In genomic region chr14:54606631-54607133, GRCh38 we compare ENCODE assay signal across 13 cellular contexts. TPM values are rescaled to one million over a fixed set of nuclear protein-coding genes. Genes with fewer than 3 reads are reported as not detected.
DNase-seq lines count a peak whose midpoint lies in the region; ATAC-seq, FAIRE-seq and TF ChIP-seq lines count a peak whose summit lies in the region.
"Had no signal": no experiment of that assay in that cellular context is flagged by ENCODE, and none has a peak within 500 bp of the region (broad histone marks: within the 10 kb centered on the region; RNA-seq: fewer than 3 reads in every experiment).

No MANE protein-coding gene starts in this region.

- DNase-seq in Right ventricle myocardium inferior (ENCODE audit: missing footprints) (no peak), cardiac septum (ENCODE audit: low spot score) (no peak), H1 (ENCODE audit: low read depth in 1 of 2, low spot score in 2 of 2) (no peak), lower lobe of right lung (no peak), aorta (peak in 1 of 2 donors; percentile 59)
- no peak for DNase-seq in activated CD4-positive, CD25-positive, alpha-beta regulatory T cell treated with anti-CD3 and anti-CD28 coated beads, Interleukin-2, amount 50 U/mL, for 72 hours
- DNase-seq: 8988T; activated CD4-positive, alpha-beta T cell treated with anti-CD3 and anti-CD28 coated beads, Interleukin-2, amount 50 U/mL, for 4 hours; activated naive CD4-positive, alpha-beta T cell; naive thymus-derived CD8-positive, alpha-beta T cell; NCI-H1436 had no signal

- H2BK20ac ChIP-seq in H1 (ENCODE audit: low read length) = no peak overlapping the region

- no peak overlapping the region for H2BK15ac ChIP-seq in H1 (ENCODE audit: low read length)

- H4K8ac ChIP-seq in H1 (ENCODE audit: extremely low read depth, insufficient read depth, low read length) = peak overlapping the region; percentile 26; the same call in 1 of the 2 replicates

- H4K20me1 ChIP-seq in H1 (replicated peaks in 1 of 2; ENCODE audit: control insufficient read depth in 1 of 2, insufficient read depth in 2 of 2, low read length in 2 of 2) = no peaks in the 10 kb centered on the region

- no peak overlapping the region for H3K23ac ChIP-seq in H1 (ENCODE audit: insufficient read length)

- 90% methylated on average over 3 of the region's 3 CpGs; no CpG with 5 or more reads in 1 of the 2 experiments for WGBS in H1 (ENCODE audit: extremely low coverage in 1 of 2, insufficient coverage in 1 of 2, insufficient read length in 1 of 2, insufficient replicate concordance in 2 of 2, low coverage in 1 of 2, low lambda C conversion rate in 2 of 2, missing lambda C conversion rate in 1 of 2), 2 experiments
- WGBS in aorta, 2 donors = 0 to 6% methylated on average over 3 of the region's 3 CpGs

- no peak for TF ChIP-seq EP300 in H1 (IDR thresholded peaks at IDR 0.05; ENCODE audit: borderline replicate concordance in 1 of 2, low read depth in 2 of 2, low read length in 2 of 2)

- H4K91ac ChIP-seq in H1 (replicated peaks; ENCODE audit: insufficient read length, low read length) = no peak overlapping the region

- no peak overlapping the region; the same call in 1 of the 2 replicates for H2BK5ac ChIP-seq in H1 (ENCODE audit: low read depth, low read length)

- H3K9me3 ChIP-seq in H1 (ENCODE audit: insufficient read depth in 2 of 2, low read depth in 1 of 2, low read length in 1 of 2) (no peaks in the 10 kb centered on the region), lower lobe of right lung (no peaks in the 10 kb centered on the region), aorta (ENCODE audit: control insufficient read depth, low read length) (no peaks in the 10 kb centered on the region)

- no peak overlapping the region for H3K27ac ChIP-seq in H1 (ENCODE audit: low read depth, low read length)
- no peak overlapping the region for H3K27ac ChIP-seq in lower lobe of right lung
- peak overlapping the region in 1 of 2 donors; percentile 99 for H3K27ac ChIP-seq in aorta (ENCODE audit: low read depth in 1 of 2, low read length in 2 of 2)

- 0 out of 2 replicates have a peak overlapping the region, but pooled peaks have one; percentile 30 for H2BK12ac ChIP-seq in H1 (ENCODE audit: low read depth, low read length)

- H3K9ac ChIP-seq in H1 (replicated peaks in 1 of 4; ENCODE audit: extremely low read depth in 1 of 4, low read depth in 3 of 4, low read length in 3 of 4) = no peak overlapping the region

- H3K14ac ChIP-seq in H1 (ENCODE audit: insufficient read length) = no peak overlapping the region

- H2AK5ac ChIP-seq in H1 (ENCODE audit: low read depth, low read length) = no peak overlapping the region

- H3K27me3 ChIP-seq in H1 (replicated peaks in 1 of 4; ENCODE audit: control insufficient read depth in 3 of 4, extremely low read depth in 1 of 4, insufficient read depth in 3 of 4, low read length in 3 of 4) (no peaks in the 10 kb centered on the region), lower lobe of right lung (ENCODE audit: low read depth) (no peaks in the 10 kb centered on the region), aorta (ENCODE audit: control insufficient read depth in 1 of 2, insufficient read depth in 2 of 2, low read length in 1 of 2) (no peaks in the 10 kb centered on the region)

- POLR2A ChIA-PET in H1 (lab: Charles Lee; ENCODE audit: partially characterized antibody) = interaction anchor here (0.7 to 0.8 kb wide), 2 partner anchors 39 to 166 kb away, joined by 3 to 4 read pairs; partner anchors contain the start of gene SAMD4A

- CTCF ChIA-PET in H1 (lab: Charles Lee; ENCODE audit: partially characterized antibody) = interaction anchor here (1.2 to 1.3 kb wide), 3 partner anchors 33 to 85 kb away, joined by 3 to 4 read pairs (median 4); no protein-coding TSS in a partner anchor

- FAIRE-seq in H1 (lab: Jason Lieb, UNC) = no peak

- H3K36me3 ChIP-seq in H1 (ENCODE audit: control insufficient read depth in 2 of 4, insufficient read depth in 4 of 4, low read length in 3 of 4) (no peaks in the 10 kb centered on the region), lower lobe of right lung (no peaks in the 10 kb centered on the region), aorta (ENCODE audit: control insufficient read depth in 1 of 2, insufficient read depth in 2 of 2, low read length in 1 of 2) (no peaks in the 10 kb centered on the region)

- H3K18ac ChIP-seq in H1 (ENCODE audit: extremely low read depth, low read length) = no peak overlapping the region

- peaks cover 0 to 6% of the 10 kb centered on the region in 2 experiments; a peak in 2 of 4 replicates for H3K79me2 ChIP-seq in H1 (ENCODE audit: control insufficient read depth in 1 of 2, insufficient read depth in 2 of 2, low read length in 2 of 2)

- H3K4me3 ChIP-seq in H1 (ENCODE audit: extremely low read depth in 1 of 4, insufficient read depth in 2 of 4, low read depth in 3 of 4, low read length in 4 of 4) (no peak overlapping the region), lower lobe of right lung (no peak overlapping the region), aorta (ENCODE audit: low read length in 2 of 2) (no peak overlapping the region)

- H2BK120ac ChIP-seq in H1 (replicated peaks; ENCODE audit: low read depth, low read length) = no peak overlapping the region

- peaks cover 5% of the 10 kb centered on the region; the same call in 1 of the 2 replicates for H3K79me1 ChIP-seq in H1 (ENCODE audit: low read depth, low read length)

- no peak for TF ChIP-seq RAD21 in H1 (IDR thresholded peaks at IDR 0.05 in 1 of 2, conservative IDR thresholded peaks at IDR 0.05 in 1 of 2; ENCODE audit: low read depth in 2 of 2, low read length in 2 of 2)

- peaks cover 0 to 7% (median 3%) of the 10 kb centered on the region in 4 experiments; a peak in 6 of 7 replicates for H3K4me1 ChIP-seq in H1 (replicated peaks in 1 of 4; ENCODE audit: control insufficient read depth in 3 of 4, insufficient read depth in 4 of 4, low read length in 3 of 4)
- H3K4me1 ChIP-seq in lower lobe of right lung = peaks cover 5% of the 10 kb centered on the region
- H3K4me1 ChIP-seq in aorta (ENCODE audit: control insufficient read depth in 1 of 2, insufficient read depth in 2 of 2, low read length in 2 of 2) = peaks cover 4 to 6% of the 10 kb centered on the region in 2 donors

- no peak for TF ChIP-seq POLR2A in H1 (IDR thresholded peaks at IDR 0.05; ENCODE audit: control extremely low read depth in 1 of 2, low read depth in 2 of 2, low read length in 2 of 2)

- H4K5ac ChIP-seq in H1 (ENCODE audit: insufficient read length, low read depth, low read length) = no peak overlapping the region

- no peak overlapping the region for H3K4ac ChIP-seq in H1 (replicated peaks; ENCODE audit: insufficient read length, low read depth, low read length)

- H2AFZ ChIP-seq in H1 (ENCODE audit: low read length) = no peak overlapping the region

- H3K23me2 ChIP-seq in H1 (ENCODE audit: low read depth, low read length) = no peaks in the 10 kb centered on the region

- no peak overlapping the region for H3K56ac ChIP-seq in H1 (replicated peaks; ENCODE audit: insufficient read length, low read depth, low read length)

- TF ChIP-seq CTCF in H1 (IDR thresholded peaks at IDR 0.05; ENCODE audit: control extremely low read depth in 1 of 3, insufficient read depth in 1 of 3, low read depth in 1 of 3, low read length in 3 of 3) (no peak), lower lobe of right lung (IDR thresholded peaks at IDR 0.05) (no peak)

- H3K4me2 ChIP-seq in H1 (ENCODE audit: insufficient read depth in 1 of 2, low read depth in 2 of 2, low read length in 2 of 2) = no peak overlapping the region

- ATAC-seq in Right ventricle myocardium inferior (peak; percentile 87), lower lobe of right lung (peak; percentile 22 to 46), aorta (ENCODE audit: low FRiP score) (peak; percentile 52), HG02588 (IDR thresholded peaks at IDR 0.05; ENCODE audit: unreplicated experiment) (no peak), GM19452 (IDR thresholded peaks at IDR 0.05; ENCODE audit: unreplicated experiment) (no peak)
- ATAC-seq: naive thymus-derived CD8-positive, alpha-beta T cell had no signal

- intact Hi-C loops in Right ventricle myocardium inferior (cut with DNase I) = loop anchor here (1.0 to 5.0 kb wide), 4 partner anchors 40 to 178 kb away; partner anchors contain the start of gene SAMD4A
- intact Hi-C loops in cardiac septum (cut with DNase I) = loop anchor here (2.0 kb wide), 1 partner anchor 38 kb away; no protein-coding TSS in a partner anchor
- intact Hi-C loops in lower lobe of right lung (cut with DNase I) = no loop called here
- intact Hi-C loops in aorta (cut with DNase I) = no loop called here

TF ChIP-seq in H1, 55 proteins besides CTCF, POLR2A, EP300 and RAD21:
- TF ChIP-seq NRF1 (IDR thresholded peaks at IDR 0.05; ENCODE audit: low read depth, low read length) (no peak), TCF12 (IDR thresholded peaks at IDR 0.05; ENCODE audit: low read depth, low read length) (no peak), E2F6 (IDR thresholded peaks at IDR 0.05) (no peak), POLR2AphosphoS5 (IDR thresholded peaks at IDR 0.05; ENCODE audit: low read depth, low read length) (no peak), SIRT6 (IDR thresholded peaks at IDR 0.05; ENCODE audit: low read length) (no peak), CHD2 (IDR thresholded peaks at IDR 0.05; ENCODE audit: low read length) (no peak)
- TF ChIP-seq, protein P1, sequence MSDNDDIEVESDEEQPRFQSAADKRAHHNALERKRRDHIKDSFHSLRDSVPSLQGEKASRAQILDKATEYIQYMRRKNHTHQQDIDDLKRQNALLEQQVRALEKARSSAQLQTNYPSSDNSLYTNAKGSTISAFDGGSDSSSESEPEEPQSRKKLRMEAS (IDR thresholded peaks at IDR 0.05) = no peak

RNA-seq across cellular contexts. Expression of gene SAMD4A, which starts 39.8 kb away (rescaled TPM):
- total RNA-seq in Right ventricle myocardium inferior = 128 TPM
- total RNA-seq in cardiac septum = 252 TPM
- total RNA-seq in H1 (2021; fragmentation: NEBNext Ultra II Directional; extraction: Animal tissue kit (Norgen Biotek cat#: 25700)) = 11.5 and 12.3 TPM in 2 replicates
- 2.4 and 3.8 TPM in 2 replicates for polyA plus RNA-seq in H1 (2011; rRNA removed)
- 2.7 TPM for polyA plus RNA-seq in H1 (2011; cell fraction: cytosol; rRNA removed)
- 12.7 TPM for polyA plus RNA-seq in H1 (2011; cell fraction: nucleus; rRNA removed)
- polyA plus RNA-seq in H1 (2012, experiment 1 of 2) = 4.4 to 6.2 TPM (median 5.8 TPM) in 4 replicates
- 1.9 TPM for polyA plus RNA-seq in H1 (2012, experiment 2 of 2)
- 5.1 TPM for polyA plus RNA-seq in H1 (2013, experiment 1 of 2)
- 4.4 TPM for polyA plus RNA-seq in H1 (2013, experiment 2 of 2)
- 12.6 and 21.3 TPM in 2 replicates for polyA minus RNA-seq in H1 (2011; rRNA and poly(A)+ RNA removed)
- polyA minus RNA-seq in H1 (2011; cell fraction: cytosol; rRNA and poly(A)+ RNA removed) = 10.9 TPM
- 24.2 TPM for polyA minus RNA-seq in H1 (2011; cell fraction: nucleus; rRNA and poly(A)+ RNA removed)
- 30.6 TPM for total RNA-seq in lower lobe of right lung
- 100 to 1,000 TPM; 131 to 386 TPM for total RNA-seq in aorta
- polyA plus RNA-seq in aorta = 10 to 100 TPM; 18.8 to 74.1 TPM
- polyA plus RNA-seq: naive thymus-derived CD8-positive, alpha-beta T cell had no signal

Comparison
In these comparisons a context has a peak if more than half of its experiments do, and no peak if none do; other contexts are left out.
1. ATAC-seq: peak in Right ventricle myocardium inferior (single experiment), lower lobe of right lung (2 of 2) and aorta (single experiment); none in HG02588 (single experiment) and GM19452 (single experiment).
2. intact Hi-C loops: an anchor here in Right ventricle myocardium inferior (1.0 to 5.0 kb wide) and cardiac septum (2.0 kb wide); none called in lower lobe of right lung and aorta.